Comparison of ENCODE assay signal across 8 cellular contexts in the genomic region with DNA sequence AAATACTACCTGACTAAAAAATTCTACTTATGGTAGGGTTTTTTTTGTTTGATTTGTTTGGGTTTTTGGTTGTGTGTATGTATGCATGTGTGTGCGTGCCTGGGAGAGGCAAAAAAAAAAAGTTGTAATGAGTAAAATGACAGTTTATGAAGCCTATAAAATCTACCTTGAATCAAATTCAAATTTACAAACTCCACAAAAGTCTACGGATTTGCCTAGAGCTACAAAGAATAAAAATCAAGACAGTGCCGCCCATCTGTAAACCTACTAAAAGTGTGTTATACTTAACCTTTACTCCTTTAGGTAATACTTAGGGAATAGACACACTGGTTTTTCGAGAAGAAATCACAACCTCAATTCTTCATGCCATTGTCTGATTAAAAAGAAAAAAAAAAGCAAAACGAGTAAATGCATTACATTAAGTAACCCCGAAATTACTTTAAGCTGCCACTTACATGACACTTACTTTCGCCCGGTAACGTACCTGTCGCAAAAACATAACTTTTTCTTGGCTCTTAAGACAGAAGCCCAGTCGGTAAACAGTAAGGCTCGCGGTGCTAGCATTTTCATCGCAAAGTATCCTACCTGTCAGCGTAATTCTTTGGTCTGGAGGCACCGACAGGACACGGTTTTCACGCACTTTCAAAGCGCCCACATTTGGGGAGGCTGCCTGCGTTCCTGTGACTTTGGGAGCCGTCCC. TPM values are rescaled to one million over a fixed set of nuclear protein-coding genes. Genes with fewer than 3 reads are reported as not detected.
A peak's percentile ranks its signal among the peaks of the same experiment; 100 is the strongest.
DNase-seq lines count a peak whose midpoint lies in the region; ATAC-seq and TF ChIP-seq lines count a peak whose summit lies in the region.

No MANE protein-coding gene starts in this region.

- in situ Hi-C loops in brain microvascular endothelial cell (cut with HindIII; ENCODE audit: low pct_ligation_motif_present, low sequenced_read_pairs) = no loop called here

- H3K9me3 ChIP-seq in HEK293 (ENCODE audit: control insufficient read depth, insufficient read depth, low read depth, low read length) (no peaks in the 10 kb centered on the region), mucosa of descending colon (no peaks in the 10 kb centered on the region)

- CTCF ChIA-PET in AG04449 (lab: Yijun Ruan, JAX) (interaction anchor here (1.1 to 3.4 kb wide), 4 partner anchors 10 to 255 kb away, joined by 3 to 12 read pairs (median 4); a partner anchor contains a TSS), HEK293 (lab: Yijun Ruan, JAX) (interaction anchor here (0.7 to 1.8 kb wide), 4 partner anchors 25 to 60 kb away, joined by 3 to 7 read pairs (median 3); a partner anchor contains a TSS)

- TF ChIP-seq CTCF in AG04449 (IDR thresholded peaks at IDR 0.05; ENCODE audit: insufficient read depth, low read length, missing control alignments) (no peak), HEK293 (tag by site-specific recombination; IDR thresholded peaks at IDR 0.05) (no peak), brain microvascular endothelial cell (IDR thresholded peaks at IDR 0.05; ENCODE audit: low read depth, low read length, missing control alignments) (no peak), mucosa of descending colon (IDR thresholded peaks at IDR 0.05) (no peak)

- H3K36me3 ChIP-seq in HEK293 (ENCODE audit: control insufficient read depth in 2 of 2, insufficient read depth in 1 of 2, low read length in 2 of 2) (no peaks in the 10 kb centered on the region), brain microvascular endothelial cell (replicated peaks) (no peaks in the 10 kb centered on the region), mucosa of descending colon (ENCODE audit: low read depth) (no peaks in the 10 kb centered on the region)

- H3K27me3 ChIP-seq in brain microvascular endothelial cell (replicated peaks) = no peaks in the 10 kb centered on the region

- H3K27ac ChIP-seq in HEK293 (ENCODE audit: extremely low read depth, low read depth, low read length) (peak overlapping the region; percentile 96; the same call in 1 of the 2 replicates), brain microvascular endothelial cell (no peak overlapping the region), substantia nigra (ENCODE audit: low read depth, low read length, poor library complexity, severe bottlenecking) (no peak overlapping the region)

- DNase-seq in AG04449 (ENCODE audit: low read depth, low spot score) (no peak), brain microvascular endothelial cell (no peak), mucosa of descending colon (no peak), cerebellar cortex (ENCODE audit: low spot score) (no peak), HuH-7.5 (ENCODE audit: low spot score) (no peak), NCI-H748 (lab: John Stamatoyannopoulos, UW; ENCODE audit: unreplicated experiment) (no peak), substantia nigra (lab: John Stamatoyannopoulos, UW) (no peak)

- peaks cover 8% of the 10 kb centered on the region; the same call in 1 of the 2 replicates for H3K4me1 ChIP-seq in HEK293 (ENCODE audit: control insufficient read depth, insufficient read depth, low read length)
- peaks cover 10% of the 10 kb centered on the region for H3K4me1 ChIP-seq in mucosa of descending colon (ENCODE audit: low read depth)

- POLR2A ChIA-PET in AG04449 (lab: Yijun Ruan, JAX) (no interaction called here), HEK293 (lab: Yijun Ruan, JAX) (interaction anchor here (0.6 to 4.1 kb wide), 9 partner anchors 8 to 150 kb away, joined by 3 to 19 read pairs (median 4); a partner anchor contains a TSS)

- H3K4me3 ChIP-seq in AG04449 (ENCODE audit: low read depth, low read length) (peak overlapping the region; percentile 82), HEK293 (ENCODE audit: low read depth, low read length) (peak overlapping the region; percentile 98), brain microvascular endothelial cell (ENCODE audit: low read depth, low read length) (peak overlapping the region; percentile 68), mucosa of descending colon (peak overlapping the region; percentile 78)

- intact Hi-C loops in mucosa of descending colon (cut with DNase I, micrococcal nuclease) = loop anchor here in 1 of 2 donors (10.0 kb wide), 1 partner anchor 55 kb away; a partner anchor contains a TSS

- peak; percentile 1 for ATAC-seq in mucosa of descending colon

TF ChIP-seq in HEK293, 187 proteins besides CTCF, POLR2A, EP300 and RAD21:
- no peak for TF ChIP-seq ZNF302 (tag by site-specific recombination; IDR thresholded peaks at IDR 0.05; ENCODE audit: low read depth)
- TF ChIP-seq ZNF121 (tag by site-specific recombination; IDR thresholded peaks at IDR 0.05) = no peak
- no peak for TF ChIP-seq YY2 (tag by site-specific recombination; IDR thresholded peaks at IDR 0.05)
- TF ChIP-seq, protein P1, sequence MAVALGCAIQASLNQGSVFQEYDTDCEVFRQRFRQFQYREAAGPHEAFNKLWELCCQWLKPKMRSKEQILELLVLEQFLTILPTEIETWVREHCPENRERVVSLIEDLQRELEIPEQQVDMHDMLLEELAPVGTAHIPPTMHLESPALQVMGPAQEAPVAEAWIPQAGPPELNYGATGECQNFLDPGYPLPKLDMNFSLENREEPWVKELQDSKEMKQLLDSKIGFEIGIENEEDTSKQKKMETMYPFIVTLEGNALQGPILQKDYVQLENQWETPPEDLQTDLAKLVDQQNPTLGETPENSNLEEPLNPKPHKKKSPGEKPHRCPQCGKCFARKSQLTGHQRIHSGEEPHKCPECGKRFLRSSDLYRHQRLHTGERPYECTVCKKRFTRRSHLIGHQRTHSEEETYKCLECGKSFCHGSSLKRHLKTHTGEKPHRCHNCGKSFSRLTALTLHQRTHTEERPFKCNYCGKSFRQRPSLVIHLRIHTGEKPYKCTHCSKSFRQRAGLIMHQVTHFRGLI (tag by site-specific recombination; IDR thresholded peaks at IDR 0.05) = no peak
- no peak for TF ChIP-seq ZNF544 (tag by site-specific recombination; IDR thresholded peaks at IDR 0.05)
- no peak for TF ChIP-seq ZBTB21 (tag by site-specific recombination; IDR thresholded peaks at IDR 0.05)
- TF ChIP-seq ZBTB8A (tag by site-specific recombination; IDR thresholded peaks at IDR 0.05) = peak; percentile 72
- no peak for TF ChIP-seq ZNF266 (tag by site-specific recombination; IDR thresholded peaks at IDR 0.05; ENCODE audit: low read depth)
- no peak for TF ChIP-seq ZNF416 (tag by site-specific recombination; IDR thresholded peaks at IDR 0.05)
- TF ChIP-seq ZEB2 (tag by site-specific recombination; IDR thresholded peaks at IDR 0.05) = 0 out of 2 replicates have a peak, but pooled peaks have one; percentile 26
- TF ChIP-seq ZSCAN30 (tag by site-specific recombination; IDR thresholded peaks at IDR 0.05) = no peak
- no peak for TF ChIP-seq ZNF221 (tag by site-specific recombination; IDR thresholded peaks at IDR 0.05; ENCODE audit: borderline replicate concordance)
- TF ChIP-seq ZNF404 (tag by site-specific recombination; IDR thresholded peaks at IDR 0.05) = no peak
- TF ChIP-seq, protein P2, sequence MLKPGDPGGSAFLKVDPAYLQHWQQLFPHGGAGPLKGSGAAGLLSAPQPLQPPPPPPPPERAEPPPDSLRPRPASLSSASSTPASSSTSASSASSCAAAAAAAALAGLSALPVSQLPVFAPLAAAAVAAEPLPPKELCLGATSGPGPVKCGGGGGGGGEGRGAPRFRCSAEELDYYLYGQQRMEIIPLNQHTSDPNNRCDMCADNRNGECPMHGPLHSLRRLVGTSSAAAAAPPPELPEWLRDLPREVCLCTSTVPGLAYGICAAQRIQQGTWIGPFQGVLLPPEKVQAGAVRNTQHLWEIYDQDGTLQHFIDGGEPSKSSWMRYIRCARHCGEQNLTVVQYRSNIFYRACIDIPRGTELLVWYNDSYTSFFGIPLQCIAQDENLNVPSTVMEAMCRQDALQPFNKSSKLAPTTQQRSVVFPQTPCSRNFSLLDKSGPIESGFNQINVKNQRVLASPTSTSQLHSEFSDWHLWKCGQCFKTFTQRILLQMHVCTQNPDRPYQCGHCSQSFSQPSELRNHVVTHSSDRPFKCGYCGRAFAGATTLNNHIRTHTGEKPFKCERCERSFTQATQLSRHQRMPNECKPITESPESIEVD (tag by site-specific recombination; IDR thresholded peaks at IDR 0.05) = peak; percentile 96
- no peak for TF ChIP-seq ZNF521 (tag by site-specific recombination; IDR thresholded peaks at IDR 0.05)
- TF ChIP-seq TRIM28 (IDR thresholded peaks at IDR 0.05; ENCODE audit: borderline replicate concordance, low read length) = no peak
- no peak for TF ChIP-seq EGR2 (tag by site-specific recombination; IDR thresholded peaks at IDR 0.05; ENCODE audit: low read depth)
- TF ChIP-seq ZNF626 (tag by site-specific recombination; IDR thresholded peaks at IDR 0.05) = no peak
- 0 out of 2 replicates have a peak, but pooled peaks have one; percentile 33 for TF ChIP-seq PRDM1 (tag by site-specific recombination; IDR thresholded peaks at IDR 0.05)
- 0 out of 2 replicates have a peak, but pooled peaks have one; percentile 30 for TF ChIP-seq ZXDB (tag by site-specific recombination; IDR thresholded peaks at IDR 0.05)

RNA-seq across cellular contexts. Expression of a gene that starts 1.0 kb away (rescaled TPM):
- 10 to 100 TPM in 1 of 3 donors, 1 to 10 TPM in 2; 9.0 to 42.1 (median 9.9) TPM for total RNA-seq in mucosa of descending colon

RNA-seq across cellular contexts. Expression of a gene that starts 59.6 kb away (rescaled TPM):
- total RNA-seq in mucosa of descending colon = 10 to 100 TPM; 17.4 to 24.7 (median 19.2) TPM
